26 cellular contexts compared by ENCODE assay signal in genomic region chr14:23441076-23441475, GRCh38. TPM values are rescaled to one million over a fixed set of nuclear protein-coding genes. Genes with fewer than 3 reads are reported as not detected.
DNase-seq lines count a peak whose midpoint lies in the region; ATAC-seq and TF ChIP-seq lines count a peak whose summit lies in the region.
"Had no signal": no experiment of that assay in that cellular context is flagged by ENCODE, and none has a peak within 500 bp of the region (broad histone marks: within the 10 kb centered on the region; RNA-seq: fewer than 3 reads in every experiment).

No MANE protein-coding gene starts in this region.

- H3K36me3 ChIP-seq in gastrocnemius medialis: no peaks in the 10 kb centered on the region
- H3K36me3 ChIP-seq in breast epithelium: no peaks in the 10 kb centered on the region
- H3K36me3 ChIP-seq: BLaER1 treated with 17β-estradiol and CSF1 and Interleukin-3, amounts not matched to agents 10 nM and 100 nM; ovary; right lobe of liver; suprapubic skin had no signal

- peak; percentile 12 for ATAC-seq in activated CD8-positive, alpha-beta memory T cell treated with anti-CD3 and anti-CD28 coated beads, Interleukin-2, amount 10 ng/mL, durations not matched to agents 7 days and 5 days
- ATAC-seq in gastrocnemius medialis: no peak
- ATAC-seq: A549; naive thymus-derived CD4-positive, alpha-beta T cell; Panc1 had no signal

- peaks cover 58 to 80% of the 10 kb centered on the region in 2 donors for H3K4me1 ChIP-seq in gastrocnemius medialis
- H3K4me1 ChIP-seq in breast epithelium: no peaks in the 10 kb centered on the region
- H3K4me1 ChIP-seq: A549, right lobe of liver had no signal

- no peak for TF ChIP-seq POLR2A in gastrocnemius medialis (IDR thresholded peaks at IDR 0.05)
- TF ChIP-seq POLR2A in breast epithelium (IDR thresholded peaks at IDR 0.05): no peak

- peak overlapping the region; percentile 83 to 89 (median 86) for H3K27ac ChIP-seq in gastrocnemius medialis
- H3K27ac ChIP-seq in breast epithelium: no peak overlapping the region
- H3K27ac ChIP-seq: A549; BLaER1 treated with 17β-estradiol and CSF1 and Interleukin-3, amounts not matched to agents 10 nM and 100 nM; coronary artery; hepatocyte; ovary; right lobe of liver; suprapubic skin had no signal

- no peaks in the 10 kb centered on the region for H3K9me3 Mint-ChIP-seq in activated CD8-positive, alpha-beta memory T cell treated with anti-CD3 and anti-CD28 coated beads, Interleukin-2, amount 10 ng/mL, durations not matched to agents 7 days and 5 days (ENCODE audit: low read depth)
- H3K9me3 Mint-ChIP-seq: activated T-helper 1 cell treated with anti-CD3 and anti-CD28 coated beads, Interleukin-12 subunit alpha, Interleukin-12 subunit beta, Interleukin-2, Interleukin-4 antibody, amounts not matched to agents 30 ng/mL and 10 ng/mL and 1 ng/mL, durations not matched to agents 14 hours and 24 hours and 36 hours; memory B cell; T-helper 1 cell treated with Interleukin-12 subunit alpha and Interleukin-12 subunit beta and Interleukin-4 antibody, amounts not matched to agents 30 μg/mL and 1 μg/mL, for 36 hours had no signal

- H3K9me3 ChIP-seq in gastrocnemius medialis (no peaks in the 10 kb centered on the region), breast epithelium (no peaks in the 10 kb centered on the region)
- H3K9me3 ChIP-seq: A549; BLaER1 treated with 17β-estradiol and CSF1 and Interleukin-3, amounts not matched to agents 10 nM and 100 nM; ovary; right lobe of liver; suprapubic skin had no signal

- H3K27me3 ChIP-seq in gastrocnemius medialis: no peaks in the 10 kb centered on the region
- H3K27me3 ChIP-seq in breast epithelium: no peaks in the 10 kb centered on the region
- H3K27me3 ChIP-seq: BLaER1 treated with 17β-estradiol and CSF1 and Interleukin-3, amounts not matched to agents 10 nM and 100 nM; hepatocyte; ovary; right lobe of liver; suprapubic skin had no signal

- no peak for TF ChIP-seq CTCF in gastrocnemius medialis (IDR thresholded peaks at IDR 0.05 in 4 of 5, conservative IDR thresholded peaks at IDR 0.05 in 1 of 5)
- TF ChIP-seq CTCF in breast epithelium (IDR thresholded peaks at IDR 0.05): no peak

- peaks cover 3% of the 10 kb centered on the region for H3K4me1 Mint-ChIP-seq in activated CD8-positive, alpha-beta memory T cell treated with anti-CD3 and anti-CD28 coated beads, Interleukin-2, amount 10 ng/mL, durations not matched to agents 7 days and 5 days

- no peak overlapping the region for H3K27ac Mint-ChIP-seq in activated CD8-positive, alpha-beta memory T cell treated with anti-CD3 and anti-CD28 coated beads, Interleukin-2, amount 10 ng/mL, durations not matched to agents 7 days and 5 days
- H3K27ac Mint-ChIP-seq: activated naive CD8-positive, alpha-beta T cell; activated T-helper 1 cell treated with anti-CD3 and anti-CD28 coated beads, Interleukin-12 subunit alpha, Interleukin-12 subunit beta, Interleukin-2, Interleukin-4 antibody, amounts not matched to agents 30 ng/mL and 10 ng/mL and 1 ng/mL, durations not matched to agents 14 hours and 24 hours and 36 hours; memory B cell; naive thymus-derived CD4-positive, alpha-beta T cell; T-helper 1 cell treated with Interleukin-12 subunit alpha and Interleukin-12 subunit beta and Interleukin-4 antibody, amounts not matched to agents 30 μg/mL and 1 μg/mL, for 36 hours had no signal

- peak; percentile 8 for DNase-seq in activated CD8-positive, alpha-beta memory T cell treated with anti-CD3 and anti-CD28 coated beads, Interleukin-2, amount 10 ng/mL, durations not matched to agents 7 days and 5 days
- DNase-seq in activated CD8-positive, alpha-beta memory T cell treated with anti-CD3 and anti-CD28 coated beads, Interleukin-2, amount 50 U/mL, for 48 hours: no peak
- DNase-seq in ecto neural progenitor cell (ENCODE audit: low spot score) (peak; percentile 25), gastrocnemius medialis (no peak), breast epithelium (ENCODE audit: low spot score in 2 of 2) (no peak), G401 (ENCODE audit: low spot score) (no peak), DMS114 treated with DMSO at 0.1 percent for 48 hours (lab: John Stamatoyannopoulos, UW; ENCODE audit: unreplicated experiment) (no peak)
- DNase-seq: Calu3, IMR-90, NCI-H2227 treated with DMSO at 0.1 percent for 48 hours, NCI-H82, ovary had no signal

- no peaks in the 10 kb centered on the region for H3K36me3 Mint-ChIP-seq in activated CD8-positive, alpha-beta memory T cell treated with anti-CD3 and anti-CD28 coated beads, Interleukin-2, amount 10 ng/mL, durations not matched to agents 7 days and 5 days
- H3K36me3 Mint-ChIP-seq: activated naive CD8-positive, alpha-beta T cell; memory B cell had no signal

- CTCF ChIA-PET in activated CD8-positive, alpha-beta memory T cell treated with anti-CD3 and anti-CD28 coated beads, Interleukin-2, amount 10 ng/mL, durations not matched to agents 7 days and 5 days (lab: Charles Lee): no interaction called here

- in situ Hi-C loops in gastrocnemius medialis (cut with MboI; ENCODE audit: low sequenced_read_pairs in 4 of 4) (no loop called here), G401 (cut with HindIII; ENCODE audit: low sequenced_read_pairs) (no loop called here)

- no peak overlapping the region for H3K4me3 Mint-ChIP-seq in activated CD8-positive, alpha-beta memory T cell treated with anti-CD3 and anti-CD28 coated beads, Interleukin-2, amount 10 ng/mL, durations not matched to agents 7 days and 5 days
- H3K4me3 Mint-ChIP-seq: activated naive CD8-positive, alpha-beta T cell; activated T-helper 1 cell treated with anti-CD3 and anti-CD28 coated beads, Interleukin-12 subunit alpha, Interleukin-12 subunit beta, Interleukin-2, Interleukin-4 antibody, amounts not matched to agents 30 ng/mL and 10 ng/mL and 1 ng/mL, durations not matched to agents 14 hours and 24 hours and 36 hours; memory B cell; naive thymus-derived CD4-positive, alpha-beta T cell; T-helper 1 cell treated with Interleukin-12 subunit alpha and Interleukin-12 subunit beta and Interleukin-4 antibody, amounts not matched to agents 30 μg/mL and 1 μg/mL, for 36 hours had no signal

- intact Hi-C loops in gastrocnemius medialis (cut with DNase I; ENCODE audit: low total_unique reads): no loop called here
- intact Hi-C loops in breast epithelium (cut with DNase I; ENCODE audit: low total_unique reads): no loop called here

- H3K27me3 Mint-ChIP-seq in activated CD8-positive, alpha-beta memory T cell treated with anti-CD3 and anti-CD28 coated beads, Interleukin-2, amount 10 ng/mL, durations not matched to agents 7 days and 5 days: peaks cover 5% of the 10 kb centered on the region

- no peak overlapping the region for H3K4me3 ChIP-seq in gastrocnemius medialis
- no peak overlapping the region for H3K4me3 ChIP-seq in breast epithelium
- H3K4me3 ChIP-seq: A549; BLaER1 treated with 17β-estradiol and CSF1 and Interleukin-3, amounts not matched to agents 10 nM and 100 nM; coronary artery; hepatocyte; ovary; right lobe of liver; suprapubic skin had no signal

TF ChIP-seq in PFSK-1, 5 proteins besides CTCF, POLR2A, EP300 and RAD21:
- TF ChIP-seq TAF1 (IDR thresholded peaks at IDR 0.05; ENCODE audit: borderline replicate concordance, insufficient read depth, low read length): no peak
- TF ChIP-seq SIN3A (IDR thresholded peaks at IDR 0.05; ENCODE audit: borderline replicate concordance, insufficient read depth, low read length): peak; percentile 37; the same call in 1 of the 2 replicates
- TF ChIP-seq POLR2AphosphoS5 (IDR thresholded peaks at IDR 0.05; ENCODE audit: low read depth, low read length): no peak

RNA-seq across cellular contexts. Expression of gene MYH7, which starts 5.6 kb away (rescaled TPM):
- under 1 TPM; 0.09 to 0.16 TPM for total RNA-seq in activated CD8-positive, alpha-beta memory T cell treated with anti-CD3 and anti-CD28 coated beads, Interleukin-2, amount 10 ng/mL, durations not matched to agents 7 days and 5 days
- polyA plus RNA-seq in PFSK-1 (2012; ENCODE audit: insufficient read length, low read depth): not detected
- total RNA-seq in gastrocnemius medialis (1,000 to 10,000 TPM; 1,360 to 5,274 (median 3,359) TPM), breast epithelium (not detected)
- total RNA-seq in G401 (2014; rRNA removed; shearing (Covaris generic)): not detected in 2 replicates
- total RNA-seq: Calu3; hepatocyte; IMR-90; naive thymus-derived CD4-positive, alpha-beta T cell; suprapubic skin had no signal
- polyA plus RNA-seq: A549; hepatocyte; IMR-90; naive thymus-derived CD4-positive, alpha-beta T cell had no signal

RNA-seq across cellular contexts. Expression of gene NGDN, which starts 28.4 kb away (rescaled TPM):
- 10 to 100 TPM; 42.7 to 53.0 TPM for total RNA-seq in activated CD8-positive, alpha-beta memory T cell treated with anti-CD3 and anti-CD28 coated beads, Interleukin-2, amount 10 ng/mL, durations not matched to agents 7 days and 5 days
- polyA plus RNA-seq in PFSK-1 (2012; ENCODE audit: insufficient read length, low read depth): 33.6 TPM
- 10 to 100 TPM; 27.9 to 41.9 (median 36.1) TPM for total RNA-seq in gastrocnemius medialis
- 10 to 100 TPM; 39.8 to 58.8 (median 42.3) TPM for total RNA-seq in breast epithelium
- 47.6 and 52.1 TPM in 2 replicates for total RNA-seq in G401 (2014; rRNA removed; shearing (Covaris generic))

RNA-seq across cellular contexts. Expression of gene MYH6, which starts 33.0 kb away (rescaled TPM):
- 1 to 10 TPM in 1 of 2 experiments, under 1 TPM in 1; 0.23 to 1.0 TPM for total RNA-seq in activated CD8-positive, alpha-beta memory T cell treated with anti-CD3 and anti-CD28 coated beads, Interleukin-2, amount 10 ng/mL, durations not matched to agents 7 days and 5 days
- polyA plus RNA-seq in PFSK-1 (2012; ENCODE audit: insufficient read length, low read depth): not detected
- total RNA-seq in gastrocnemius medialis (1,000 to 10,000 TPM in 1 of 4 donors, 100 to 1,000 TPM in 1, 10 to 100 TPM in 2; 20.4 to 1,496 (median 303) TPM), breast epithelium (not detected)
- total RNA-seq in G401 (2014; rRNA removed; shearing (Covaris generic)): not detected in 2 replicates
- total RNA-seq: Calu3, hepatocyte, IMR-90, SK-MEL-5, suprapubic skin had no signal
- polyA plus RNA-seq: A549; IMR-90; naive thymus-derived CD4-positive, alpha-beta T cell had no signal

Comparison
In these comparisons a context has a peak if more than half of its experiments do, and no peak if none do; other contexts are left out.
1. DNase-seq: peak in activated CD8-positive, alpha-beta memory T cell treated with anti-CD3 and anti-CD28 coated beads, Interleukin-2, amount 10 ng/mL, durations not matched to agents 7 days and 5 days (single experiment) and ecto neural progenitor cell (single experiment); none in activated CD8-positive, alpha-beta memory T cell treated with anti-CD3 and anti-CD28 coated beads, Interleukin-2, amount 50 U/mL, for 48 hours (single experiment), gastrocnemius medialis (0 of 2), breast epithelium (0 of 2), G401 (single experiment) and DMS114 treated with DMSO at 0.1 percent for 48 hours (single experiment).
2. H3K27ac ChIP-seq: peak in gastrocnemius medialis (4 of 4); none in breast epithelium (0 of 2).
3. RNA of gene MYH7, which starts 5.6 kb away (total RNA-seq): 1,360 to 5,274 TPM in gastrocnemius medialis; 0.09 to 0.16 TPM in activated CD8-positive, alpha-beta memory T cell treated with anti-CD3 and anti-CD28 coated beads, Interleukin-2, amount 10 ng/mL, durations not matched to agents 7 days and 5 days, not detected in breast epithelium and not detected in G401; every median in the first group is over 1,000 times any median in the second.
4. RNA of gene MYH6, which starts 33.0 kb away (total RNA-seq): 20.4 to 1,496 TPM in gastrocnemius medialis; 0.23 to 1.0 TPM in activated CD8-positive, alpha-beta memory T cell treated with anti-CD3 and anti-CD28 coated beads, Interleukin-2, amount 10 ng/mL, durations not matched to agents 7 days and 5 days, not detected in breast epithelium and not detected in G401; every median in the first group is over 10 times any median in the second.